20 cellular contexts compared by ENCODE assay signal in the genomic region with DNA sequence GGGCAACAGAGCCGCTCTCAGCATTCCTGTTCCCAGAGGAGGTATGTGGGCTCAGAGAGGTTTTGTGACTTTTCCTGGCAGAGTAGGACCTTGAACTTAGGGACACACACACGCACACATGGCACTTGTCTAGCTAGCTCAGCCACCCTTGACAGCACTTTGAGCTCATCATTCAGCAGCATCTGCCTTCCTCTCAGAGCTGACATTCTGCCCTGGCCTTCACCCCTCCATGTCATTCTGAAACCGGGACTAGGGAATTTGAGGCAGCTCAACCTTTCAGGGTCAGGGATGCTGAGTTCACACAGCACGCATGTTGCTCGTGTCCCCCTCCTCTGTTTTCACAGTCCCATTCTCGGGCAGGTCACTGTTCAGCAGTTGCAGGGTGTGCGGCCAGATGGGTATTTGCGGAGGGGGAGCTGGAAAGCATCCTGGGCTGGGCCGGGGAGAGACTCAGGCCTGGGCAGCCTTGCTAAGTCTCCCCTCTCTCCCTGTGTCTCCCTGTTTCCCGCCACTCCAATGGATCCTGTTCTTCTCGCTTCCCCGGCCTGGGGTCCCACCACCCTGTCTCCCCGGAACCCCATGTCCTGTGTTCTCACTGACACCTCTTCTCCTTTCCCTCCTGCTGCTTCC.
"Had no signal": no experiment of that assay in that cellular context is flagged by ENCODE, and none has a peak within 500 bp of the region (broad histone marks: within the 10 kb centered on the region; RNA-seq: fewer than 3 reads in every experiment).

No MANE protein-coding gene starts in this region.

- H3K36me3 ChIP-seq: pancreas, thoracic aorta, upper lobe of right lung had no signal

- H3K36me3 Mint-ChIP-seq: activated naive CD8-positive, alpha-beta T cell treated with anti-CD3 and anti-CD28 coated beads for 36 hours; stimulated activated memory B cell treated with anti-CD40 and anti-IgM and Interleukin-4, amounts not matched to agents 10 μg/mL and 1 μg/mL and 100 μg/mL, for 72 hours had no signal

- H3K4me3 ChIP-seq: lung, pancreas, upper lobe of right lung had no signal

- H3K9me3 Mint-ChIP-seq: activated naive CD8-positive, alpha-beta T cell treated with anti-CD3 and anti-CD28 coated beads for 36 hours; activated T-helper 1 cell treated with anti-CD3 and anti-CD28 coated beads, Interleukin-12 subunit alpha, Interleukin-12 subunit beta, Interleukin-2, Interleukin-4 antibody, amounts not matched to agents 30 ng/mL and 10 ng/mL and 1 ng/mL, durations not matched to agents 14 hours and 24 hours and 36 hours; stimulated activated memory B cell treated with anti-CD40 and anti-IgM and Interleukin-4, amounts not matched to agents 10 μg/mL and 1 μg/mL and 100 μg/mL, for 72 hours; T-helper 2 cell treated with Interferon-gamma antibody and Interleukin-4, amounts not matched to agents 5 μg/mL and 100 μg/mL, for 36 hours had no signal

- H3K27ac Mint-ChIP-seq: activated naive CD8-positive, alpha-beta T cell treated with anti-CD3 and anti-CD28 coated beads for 36 hours; activated T-helper 1 cell treated with anti-CD3 and anti-CD28 coated beads, Interleukin-12 subunit alpha, Interleukin-12 subunit beta, Interleukin-2, Interleukin-4 antibody, amounts not matched to agents 30 ng/mL and 10 ng/mL and 1 ng/mL, durations not matched to agents 14 hours and 24 hours and 36 hours; stimulated activated memory B cell treated with anti-CD40 and anti-IgM and Interleukin-4, amounts not matched to agents 10 μg/mL and 1 μg/mL and 100 μg/mL, for 72 hours; T-helper 2 cell treated with Interferon-gamma antibody and Interleukin-4, amounts not matched to agents 5 μg/mL and 100 μg/mL, for 36 hours had no signal

- H3K4me3 Mint-ChIP-seq: activated naive CD8-positive, alpha-beta T cell treated with anti-CD3 and anti-CD28 coated beads for 36 hours; activated T-helper 1 cell treated with anti-CD3 and anti-CD28 coated beads, Interleukin-12 subunit alpha, Interleukin-12 subunit beta, Interleukin-2, Interleukin-4 antibody, amounts not matched to agents 30 ng/mL and 10 ng/mL and 1 ng/mL, durations not matched to agents 14 hours and 24 hours and 36 hours; stimulated activated memory B cell treated with anti-CD40 and anti-IgM and Interleukin-4, amounts not matched to agents 10 μg/mL and 1 μg/mL and 100 μg/mL, for 72 hours; T-helper 2 cell treated with Interferon-gamma antibody and Interleukin-4, amounts not matched to agents 5 μg/mL and 100 μg/mL, for 36 hours had no signal

- H3K4me1 ChIP-seq: foreskin keratinocyte, pancreas, upper lobe of right lung had no signal

- H3K4me1 Mint-ChIP-seq: activated naive CD8-positive, alpha-beta T cell treated with anti-CD3 and anti-CD28 coated beads for 36 hours; stimulated activated memory B cell treated with anti-CD40 and anti-IgM and Interleukin-4, amounts not matched to agents 10 μg/mL and 1 μg/mL and 100 μg/mL, for 72 hours had no signal

- ATAC-seq: foreskin keratinocyte; left lobe of liver; pancreas; sciatic nerve; stimulated activated memory B cell treated with anti-CD40 and anti-IgM and Interleukin-4, amounts not matched to agents 10 μg/mL and 1 μg/mL and 100 μg/mL, for 72 hours; upper lobe of right lung had no signal

- H3K9me3 ChIP-seq: pancreas, thoracic aorta, upper lobe of right lung had no signal

- FAIRE-seq: pancreas, TTC549 had no signal

- H3K27ac ChIP-seq: dorsolateral prefrontal cortex, foreskin keratinocyte, pancreas, thoracic aorta, upper lobe of right lung had no signal

- DNase-seq: activated CD4-positive, alpha-beta T cell treated with anti-CD3 and anti-CD28 coated beads, Interleukin-2, amount 50 U/mL, for 4 hours; activated gamma-delta T cell treated with Interleukin-2 at 50 U/mL for 16 hours; activated naive CD8-positive, alpha-beta T cell treated with anti-CD3 and anti-CD28 coated beads for 36 hours; amniotic stem cell; dorsolateral prefrontal cortex; foreskin keratinocyte; hypothalamus; islet precursor cell; midbrain; pancreas; stimulated activated CD4-positive, alpha-beta T cell treated with anti-CD3 and anti-CD28 coated beads, Interleukin-4, amount 100 ng/mL, for 24 hours; upper lobe of right lung had no signal

- H3K27me3 ChIP-seq: pancreas, upper lobe of right lung had no signal
